In the genomic region with DNA sequence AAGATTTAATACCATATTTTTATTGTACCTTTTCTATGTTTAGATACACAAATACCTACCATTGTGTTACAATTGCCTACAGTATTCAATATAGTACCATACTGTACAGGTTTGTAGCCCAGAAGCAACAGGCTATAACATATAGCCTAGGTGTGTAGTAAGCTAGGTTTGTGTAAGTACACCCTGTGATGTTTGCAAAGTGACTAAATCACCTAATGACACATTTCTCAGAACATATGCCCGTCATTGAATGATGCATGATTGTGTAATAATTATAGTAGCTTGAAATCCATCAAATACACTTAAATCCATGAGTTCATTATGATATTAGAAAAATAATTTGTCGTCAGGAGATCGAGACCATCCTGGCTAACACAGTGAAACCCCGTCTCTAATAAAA, we compare ENCODE assay signal across 13 cellular contexts. TPM values are rescaled to one million over a fixed set of nuclear protein-coding genes. Genes with fewer than 3 reads are reported as not detected.
A peak's percentile ranks its signal among the peaks of the same experiment; 100 is the strongest.
DNase-seq lines count a peak whose midpoint lies in the region; ATAC-seq, FAIRE-seq and TF ChIP-seq lines count a peak whose summit lies in the region.
"Had no signal": no experiment of that assay in that cellular context is flagged by ENCODE, and none has a peak within 500 bp of the region (broad histone marks: within the 10 kb centered on the region; RNA-seq: fewer than 3 reads in every experiment).

No MANE protein-coding gene starts in this region.

- intact Hi-C loops in CD14-positive monocyte (cut with micrococcal nuclease): no loop called here

- ATAC-seq in RWPE2 (ENCODE audit: low read depth): peak; percentile 42; the same call in 2 of the 3 replicates
- ATAC-seq in GM19395 (IDR thresholded peaks at IDR 0.05; ENCODE audit: unreplicated experiment): no peak
- no peak for ATAC-seq in GM19328 (IDR thresholded peaks at IDR 0.05; ENCODE audit: unreplicated experiment)
- ATAC-seq: HCT116 had no signal

- DNase-seq in CD14-positive monocyte (ENCODE audit: low spot score) (no peak), RWPE2 (ENCODE audit: low spot score) (no peak), epithelial cell of esophagus (ENCODE audit: low read depth) (peak; percentile 72), NCI-H2227 treated with DMSO at 0.1 percent for 48 hours (lab: John Stamatoyannopoulos, UW) (no peak), GM19239 (ENCODE audit: insufficient read length, low spot score) (no peak)
- DNase-seq: NCI-H1105, NCI-H2029, NCI-H2171 treated with DMSO at 0.1 percent for 48 hours, NCI-H510A treated with DMSO at 0.1 percent for 48 hours had no signal

- TF ChIP-seq CTCF in CD14-positive monocyte (IDR thresholded peaks at IDR 0.05): no peak
- no peak for TF ChIP-seq CTCF in RWPE2 (IDR thresholded peaks at IDR 0.05; ENCODE audit: poor library complexity, severe bottlenecking)
- no peak for TF ChIP-seq CTCF in epithelial cell of esophagus (IDR thresholded peaks at IDR 0.05; ENCODE audit: insufficient read depth, low read depth, low read length, missing control alignments)

- peak overlapping the region; percentile 50 to 97 (median 95) for H3K27ac Mint-ChIP-seq in CD14-positive monocyte

- no peaks in the 10 kb centered on the region for H3K9me3 ChIP-seq in RWPE2 (ENCODE audit: severe bottlenecking)

- H3K36me3 Mint-ChIP-seq in CD14-positive monocyte: peaks cover 3 to 5% of the 10 kb centered on the region in 2 donors

- no peak for FAIRE-seq in GM19239 (lab: Jason Lieb, UNC)

- no peak overlapping the region for H3K4me3 ChIP-seq in ACC112 (ENCODE audit: low read depth, low read length)
- H3K4me3 ChIP-seq in RWPE2 (ENCODE audit: severe bottlenecking): no peak overlapping the region
- H3K4me3 ChIP-seq in epithelial cell of esophagus (ENCODE audit: low read length): no peak overlapping the region

- H3K4me1 Mint-ChIP-seq in CD14-positive monocyte: peaks cover 68% of the 10 kb centered on the region

- H3K27me3 Mint-ChIP-seq in CD14-positive monocyte (ENCODE audit: low read depth in 3 of 3): peaks cover 0 to 4% (median 0%) of the 10 kb centered on the region in 3 donors

- H3K4me3 Mint-ChIP-seq in CD14-positive monocyte: no peak overlapping the region

- no peaks in the 10 kb centered on the region for H3K27me3 ChIP-seq in ACC112 (ENCODE audit: insufficient read depth, low read length)
- no peaks in the 10 kb centered on the region for H3K27me3 ChIP-seq in RWPE2 (ENCODE audit: insufficient read depth, poor library complexity, severe bottlenecking)

- H3K4me1 ChIP-seq in ACC112 (ENCODE audit: control insufficient read depth, insufficient read depth, low read length, unreplicated experiment) (peaks cover 26% of the 10 kb centered on the region), RWPE2 (ENCODE audit: insufficient read depth, poor library complexity, severe bottlenecking) (peaks cover 12% of the 10 kb centered on the region)

- H3K9me3 Mint-ChIP-seq in CD14-positive monocyte: peaks cover 0 to 13% (median 2%) of the 10 kb centered on the region in 7 donors

- H2AFZ ChIP-seq in ACC112 (ENCODE audit: low read length, unreplicated experiment): no peak overlapping the region

- H3K27ac ChIP-seq in ACC112 (ENCODE audit: low read depth, low read length) (peak overlapping the region; percentile 94), RWPE2 (ENCODE audit: poor library complexity, severe bottlenecking) (peak overlapping the region; percentile 78)

- H3K36me3 ChIP-seq in ACC112 (ENCODE audit: insufficient read depth, low read length): no peaks in the 10 kb centered on the region
- no peaks in the 10 kb centered on the region for H3K36me3 ChIP-seq in RWPE2 (ENCODE audit: low read depth)

- peaks cover 6% of the 10 kb centered on the region for H3K79me2 ChIP-seq in ACC112 (ENCODE audit: control insufficient read depth, insufficient read depth, low read length, unreplicated experiment)

RNA-seq across cellular contexts. Expression of a gene that starts 30.8 kb away (rescaled TPM):
- polyA plus RNA-seq in CD14-positive monocyte: 1 to 10 TPM; 6.2 to 9.5 TPM

RNA-seq across cellular contexts. Expression of a gene that starts 42.6 kb away (rescaled TPM):
- polyA plus RNA-seq in CD14-positive monocyte: 10 to 100 TPM; 14.1 to 17.0 TPM
